Comparison of ENCODE assay signal across 14 cellular contexts in the genomic region with DNA sequence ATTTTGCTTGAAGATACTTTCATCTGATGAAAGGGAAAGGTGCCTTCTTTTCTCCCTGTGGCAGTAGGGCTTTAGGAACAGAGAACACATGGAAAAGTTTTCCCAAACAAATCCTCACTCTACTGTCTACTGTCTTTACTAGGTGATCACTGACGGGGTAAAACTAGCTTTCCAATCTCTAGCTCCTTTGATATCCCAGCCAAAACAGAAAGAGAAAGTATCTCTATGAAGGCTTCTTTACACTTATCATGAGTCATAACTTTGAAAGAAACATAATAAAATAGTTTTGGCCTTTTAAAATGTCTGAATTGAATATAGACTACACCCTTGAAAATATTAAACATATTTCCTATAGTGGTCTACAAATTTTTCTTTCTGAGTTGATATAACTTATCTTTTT.
DNase-seq lines count a peak whose midpoint lies in the region; ATAC-seq and TF ChIP-seq lines count a peak whose summit lies in the region.
"Had no signal": no experiment of that assay in that cellular context is flagged by ENCODE, and none has a peak within 500 bp of the region (broad histone marks: within the 10 kb centered on the region; RNA-seq: fewer than 3 reads in every experiment).

No MANE protein-coding gene starts in this region.

- intact Hi-C loops in activated CD4-positive, alpha-beta T cell treated with anti-CD3 and anti-CD28 coated beads for 36 hours (cut with DNase I, micrococcal nuclease), result loop anchor here in 1 of 2 experiments (2.0 kb wide), 1 partner anchor 15 kb away; no protein-coding TSS in a partner anchor

- no peaks in the 10 kb centered on the region for H3K36me3 ChIP-seq in RWPE2 (ENCODE audit: low read depth)
- H3K36me3 ChIP-seq: tibial artery had no signal

- H3K4me3 ChIP-seq in RWPE2 (ENCODE audit: severe bottlenecking), result no peak overlapping the region
- H3K4me3 ChIP-seq: tibial artery had no signal

- peaks cover 6% of the 10 kb centered on the region for H3K9me3 Mint-ChIP-seq in activated CD4-positive, alpha-beta T cell treated with anti-CD3 and anti-CD28 coated beads for 36 hours (ENCODE audit: low read depth)
- H3K9me3 Mint-ChIP-seq in chondrocyte (ENCODE audit: low read depth), result peaks cover 6% of the 10 kb centered on the region
- H3K9me3 Mint-ChIP-seq in osteocyte (ENCODE audit: unreplicated experiment), result no peaks in the 10 kb centered on the region
- H3K9me3 Mint-ChIP-seq in type B pancreatic cell, result peaks cover 2% of the 10 kb centered on the region

- H3K4me1 ChIP-seq in RWPE2 (ENCODE audit: insufficient read depth, poor library complexity, severe bottlenecking), result no peaks in the 10 kb centered on the region

- H3K27me3 ChIP-seq in RWPE2 (ENCODE audit: insufficient read depth, poor library complexity, severe bottlenecking), result no peaks in the 10 kb centered on the region
- H3K27me3 ChIP-seq: tibial artery had no signal

- H3K4me3 Mint-ChIP-seq in activated CD4-positive, alpha-beta T cell treated with anti-CD3 and anti-CD28 coated beads for 36 hours, result no peak overlapping the region
- H3K4me3 Mint-ChIP-seq in chondrocyte (ENCODE audit: unreplicated experiment) (peak overlapping the region; percentile 40), osteocyte (ENCODE audit: unreplicated experiment) (peak overlapping the region; percentile 20), type B pancreatic cell (no peak overlapping the region)

- TF ChIP-seq CTCF in RWPE2 (IDR thresholded peaks at IDR 0.05; ENCODE audit: poor library complexity, severe bottlenecking), result no peak
- no peak for TF ChIP-seq CTCF in chondrocyte (IDR thresholded peaks at IDR 0.05)
- TF ChIP-seq CTCF in osteocyte (IDR thresholded peaks at IDR 0.05), result no peak
- TF ChIP-seq CTCF in type B pancreatic cell (conservative IDR thresholded peaks at IDR 0.05), result no peak

- H3K27ac Mint-ChIP-seq in activated CD4-positive, alpha-beta T cell treated with anti-CD3 and anti-CD28 coated beads for 36 hours, result peak overlapping the region; percentile 53
- H3K27ac Mint-ChIP-seq in chondrocyte (ENCODE audit: unreplicated experiment), result peak overlapping the region; percentile 92
- H3K27ac Mint-ChIP-seq in osteocyte (ENCODE audit: unreplicated experiment), result peak overlapping the region; percentile 94
- H3K27ac Mint-ChIP-seq in type B pancreatic cell, result no peak overlapping the region

- no peak for DNase-seq in activated CD4-positive, alpha-beta T cell treated with anti-CD3 and anti-CD28 coated beads for 36 hours
- no peak for DNase-seq in activated CD4-positive, alpha-beta T cell treated with anti-CD3 and anti-CD28 coated beads, Interleukin-2, amount 50 U/mL, for 1 hour
- DNase-seq in RWPE2 (ENCODE audit: low spot score) (no peak), chondrocyte (ENCODE audit: low spot score) (no peak), osteocyte (ENCODE audit: extremely low spot score, unreplicated experiment) (no peak), type B pancreatic cell (ENCODE audit: extremely low spot score, unreplicated experiment) (no peak), HuH-7.5 (ENCODE audit: low spot score) (no peak)
- DNase-seq: activated CD4-positive, CD25-positive, alpha-beta regulatory T cell; anterior cingulate cortex; DND-41; Kasumi-1; right cardiac atrium; tibial artery had no signal

- peaks cover 4% of the 10 kb centered on the region for H3K36me3 Mint-ChIP-seq in activated CD4-positive, alpha-beta T cell treated with anti-CD3 and anti-CD28 coated beads for 36 hours (ENCODE audit: low read depth)
- no peaks in the 10 kb centered on the region for H3K36me3 Mint-ChIP-seq in chondrocyte (ENCODE audit: low read depth)
- peaks cover 2% of the 10 kb centered on the region for H3K36me3 Mint-ChIP-seq in osteocyte (ENCODE audit: unreplicated experiment)
- H3K36me3 Mint-ChIP-seq in type B pancreatic cell, result no peaks in the 10 kb centered on the region

- H3K27ac ChIP-seq in RWPE2 (ENCODE audit: poor library complexity, severe bottlenecking), result peak overlapping the region; percentile 37
- H3K27ac ChIP-seq: tibial artery had no signal

- peak; percentile 66 for ATAC-seq in activated CD4-positive, alpha-beta T cell treated with anti-CD3 and anti-CD28 coated beads for 36 hours
- ATAC-seq in RWPE2 (ENCODE audit: low read depth) (peak; percentile 65; the same call in 2 of the 3 replicates), GM19452 (IDR thresholded peaks at IDR 0.05; ENCODE audit: unreplicated experiment) (no peak)
- ATAC-seq: right cardiac atrium had no signal

- CTCF ChIA-PET in activated CD4-positive, alpha-beta T cell treated with anti-CD3 and anti-CD28 coated beads for 36 hours (lab: Charles Lee), result interaction anchor here (1.1 kb wide), 1 partner anchor 40 kb away, joined by 3 read pairs; no protein-coding TSS in a partner anchor

- POLR2A ChIA-PET in activated CD4-positive, alpha-beta T cell treated with anti-CD3 and anti-CD28 coated beads for 36 hours (lab: Charles Lee), result no interaction called here

- H3K27me3 Mint-ChIP-seq in activated CD4-positive, alpha-beta T cell treated with anti-CD3 and anti-CD28 coated beads for 36 hours, result no peaks in the 10 kb centered on the region
- H3K27me3 Mint-ChIP-seq in chondrocyte (ENCODE audit: low read depth) (no peaks in the 10 kb centered on the region), osteocyte (ENCODE audit: unreplicated experiment) (no peaks in the 10 kb centered on the region), type B pancreatic cell (no peaks in the 10 kb centered on the region)

- peaks cover 6% of the 10 kb centered on the region for H3K4me1 Mint-ChIP-seq in activated CD4-positive, alpha-beta T cell treated with anti-CD3 and anti-CD28 coated beads for 36 hours
- peaks cover 21% of the 10 kb centered on the region for H3K4me1 Mint-ChIP-seq in chondrocyte (ENCODE audit: low read depth)
- peaks cover 31% of the 10 kb centered on the region for H3K4me1 Mint-ChIP-seq in osteocyte (ENCODE audit: unreplicated experiment)
- H3K4me1 Mint-ChIP-seq in type B pancreatic cell (ENCODE audit: unreplicated experiment), result no peaks in the 10 kb centered on the region

- H3K9me3 ChIP-seq in RWPE2 (ENCODE audit: severe bottlenecking), result no peaks in the 10 kb centered on the region

Comparison
In these comparisons a context has a peak if more than half of its experiments do, and no peak if none do; other contexts are left out.
1. H3K4me3 Mint-ChIP-seq: peak in chondrocyte (single experiment) and osteocyte (single experiment); none in activated CD4-positive, alpha-beta T cell treated with anti-CD3 and anti-CD28 coated beads for 36 hours (single experiment) and type B pancreatic cell (single experiment).